Comparison of ENCODE assay signal across 8 cellular contexts in genomic region chrX:118536687-118537461, GRCh38. TPM values are rescaled to one million over a fixed set of nuclear protein-coding genes. Genes with fewer than 3 reads are reported as not detected.
DNase-seq lines count a peak whose midpoint lies in the region; ATAC-seq and TF ChIP-seq lines count a peak whose summit lies in the region.

No MANE protein-coding gene starts in this region.

- peak overlapping the region; percentile 31 to 79 (median 71) for H3K27ac Mint-ChIP-seq in nephron

- peaks cover 4% of the 10 kb centered on the region for H3K9me3 Mint-ChIP-seq in nephron

- DNase-seq in EL (peak; percentile 33), T-helper 22 cell (ENCODE audit: low read depth) (peak; percentile 25), cerebellum (ENCODE audit: low spot score) (peak; percentile 3), SIG-M5 (lab: John Stamatoyannopoulos, UW) (no peak), DMS114 treated with DMSO at 0.1 percent for 48 hours (lab: John Stamatoyannopoulos, UW; ENCODE audit: unreplicated experiment) (no peak)

- ATAC-seq in GM21360 (IDR thresholded peaks at IDR 0.05; ENCODE audit: unreplicated experiment) (peak; percentile 57), HG03469 (IDR thresholded peaks at IDR 0.05; ENCODE audit: unreplicated experiment) (peak; percentile 32)

- no peaks in the 10 kb centered on the region for H3K27me3 Mint-ChIP-seq in nephron (ENCODE audit: low read depth)

- H3K36me3 Mint-ChIP-seq in nephron (ENCODE audit: low read depth): no peaks in the 10 kb centered on the region

- H3K4me3 Mint-ChIP-seq in nephron: peak overlapping the region in 1 of 3 experiments; percentile 0

- H3K4me1 Mint-ChIP-seq in nephron: peaks cover 37% of the 10 kb centered on the region

- peak; percentile 25 to 29 (median 28) for TF ChIP-seq CTCF in nephron (IDR thresholded peaks at IDR 0.05; ENCODE audit: unreplicated experiment in 3 of 3)

RNA-seq across cellular contexts. Expression of gene DOCK11, which starts 41.3 kb away (rescaled TPM):
- total RNA-seq in cerebellum: 40.2 TPM

Comparison
In these comparisons a context has a peak if more than half of its experiments do, and no peak if none do; other contexts are left out.
1. DNase-seq: peak in EL (single experiment), T-helper 22 cell (single experiment) and cerebellum (single experiment); none in SIG-M5 (single experiment) and DMS114 treated with DMSO at 0.1 percent for 48 hours (single experiment).